ENCODE assay signal across 21 cellular contexts in the genomic region with DNA sequence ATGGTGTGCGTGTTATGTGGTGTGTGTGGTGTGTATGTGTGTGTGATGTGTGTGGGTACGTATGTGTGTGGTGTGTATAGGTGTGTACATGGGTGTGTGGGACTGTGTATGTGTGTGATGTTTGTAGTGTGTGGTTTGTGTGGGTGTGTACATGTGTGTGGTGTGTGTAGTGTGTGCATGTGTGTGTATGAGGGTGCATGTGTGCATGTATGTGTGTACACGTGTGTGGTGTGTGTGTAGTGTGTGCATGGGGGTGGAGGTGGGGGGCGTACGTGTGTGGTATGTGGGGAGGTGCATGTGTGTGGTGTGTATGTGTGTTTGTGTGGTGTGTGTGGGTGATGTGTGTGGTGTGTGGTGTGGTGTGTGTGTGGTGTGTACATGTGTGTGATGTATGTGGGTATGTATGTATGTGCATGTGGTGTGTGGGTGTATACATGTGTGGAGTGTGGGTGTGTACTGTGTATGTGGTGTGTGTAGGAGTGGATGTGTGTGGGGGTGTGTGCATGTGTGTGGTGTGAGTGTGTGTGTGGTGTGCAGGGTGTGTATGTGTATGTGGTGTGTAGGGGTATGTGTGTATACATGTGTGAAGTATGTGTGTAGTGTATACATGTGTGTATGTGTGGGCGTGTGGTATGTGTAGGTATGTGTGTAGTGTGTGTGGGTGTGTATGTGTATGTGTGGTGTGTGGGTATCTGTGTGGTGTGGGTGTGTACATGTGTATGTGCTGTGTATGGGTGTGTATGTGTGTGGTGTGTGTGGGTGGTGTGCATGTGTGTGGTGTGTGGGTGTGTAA.
A peak's percentile ranks its signal among the peaks of the same experiment; 100 is the strongest.
DNase-seq lines count a peak whose midpoint lies in the region; ATAC-seq, FAIRE-seq and TF ChIP-seq lines count a peak whose summit lies in the region.
"Had no signal": no experiment of that assay in that cellular context is flagged by ENCODE, and none has a peak within 500 bp of the region (broad histone marks: within the 10 kb centered on the region; RNA-seq: fewer than 3 reads in every experiment).

No MANE protein-coding gene starts in this region.

- peak overlapping the region; percentile 33 for H2AFZ ChIP-seq in IMR-90 (replicated peaks; ENCODE audit: low read length, poor library complexity)
- H2AFZ ChIP-seq in mesenchymal stem cell (ENCODE audit: low read depth, low read length): no peak overlapping the region
- H2AFZ ChIP-seq: PC-9 had no signal

- WGBS in IMR-90 (ENCODE audit: extremely low coverage in 2 of 2, insufficient read length in 1 of 2), 2 experiments: 66% methylated on average over 5 of the region's 6 CpGs; no CpG with 5 or more reads in 1 of the 2 experiments
- WGBS in mesenchymal stem cell: 91% methylated on average over 6 of the region's 6 CpGs

- H4K91ac ChIP-seq in IMR-90 (ENCODE audit: insufficient read depth, low read depth, low read length) (no peak overlapping the region), mesenchymal stem cell (ENCODE audit: low read length) (peak overlapping the region; percentile 14)

- H2AK9ac ChIP-seq in IMR-90 (replicated peaks; ENCODE audit: low read depth, low read length, poor library complexity): no peak overlapping the region

- no peak overlapping the region for H4K5ac ChIP-seq in IMR-90 (ENCODE audit: low read depth, low read length)

- TF ChIP-seq CTCF in IMR-90 (conservative IDR thresholded peaks at IDR 0.05; ENCODE audit: low read depth, low read length): no peak

- TF ChIP-seq RAD21 in IMR-90 (IDR thresholded peaks at IDR 0.05; ENCODE audit: low read length): no peak

- H3K4me2 ChIP-seq in IMR-90 (ENCODE audit: low read depth, low read length): no peak overlapping the region
- H3K4me2 ChIP-seq in mesenchymal stem cell (ENCODE audit: low read length, poor library complexity, severe bottlenecking): no peak overlapping the region
- H3K4me2 ChIP-seq: PC-9 had no signal

- intact Hi-C loops in IMR-90 (cut with micrococcal nuclease): no loop called here

- no peak overlapping the region for H3K9ac ChIP-seq in IMR-90 (ENCODE audit: low read depth, low read length)
- no peak overlapping the region for H3K9ac ChIP-seq in mesenchymal stem cell (ENCODE audit: low read length)

- DNase-seq in activated effector memory CD4-positive, alpha-beta T cell treated with anti-CD3 and anti-CD28 coated beads, Interleukin-2, amount 50 U/mL, for 16 hours: peak; percentile 6
- no peak for DNase-seq in activated effector memory CD4-positive, alpha-beta T cell treated with Interleukin-2 at 50 U/mL for 16 hours
- DNase-seq in IMR-90 (no peak), mesenchymal stem cell (no peak), urothelium cell line (ENCODE audit: low spot score) (no peak), Kasumi-1 (lab: John Stamatoyannopoulos, UW) (no peak), MV-4-11 (lab: John Stamatoyannopoulos, UW) (no peak), NCI-H446 (lab: John Stamatoyannopoulos, UW) (no peak)
- DNase-seq: 8988T; ACHN; BE2C; CD4-positive, CD25-positive, alpha-beta regulatory T cell; DMS53; GOT3; KBM-7; MG63; NCI-H2029; NCI-H526 treated with DMSO at 0.1 percent for 48 hours; PC-9 had no signal

- H3K4me1 ChIP-seq in IMR-90 (ENCODE audit: control insufficient read depth, insufficient read depth, low read length) (no peaks in the 10 kb centered on the region), mesenchymal stem cell (ENCODE audit: control insufficient read depth, insufficient read depth, low read depth, low read length) (peaks cover under 1% of the 10 kb centered on the region)
- H3K4me1 ChIP-seq: BE2C, SJSA1 had no signal

- no peaks in the 10 kb centered on the region for H3K79me1 ChIP-seq in IMR-90 (ENCODE audit: low read depth in 1 of 2, low read length in 2 of 2)
- H3K79me1 ChIP-seq in mesenchymal stem cell (replicated peaks; ENCODE audit: low read length, poor library complexity, severe bottlenecking): no peaks in the 10 kb centered on the region

- H3K18ac ChIP-seq in IMR-90 (ENCODE audit: low read depth, low read length) (no peak overlapping the region), mesenchymal stem cell (ENCODE audit: low read depth in 1 of 2, low read length in 2 of 2) (no peak overlapping the region)

- H3K27ac ChIP-seq in IMR-90 (ENCODE audit: insufficient read depth, low read length) (no peak overlapping the region), mesenchymal stem cell (ENCODE audit: low read length, poor library complexity, severe bottlenecking) (no peak overlapping the region)
- H3K27ac ChIP-seq: PC-9, SJSA1 had no signal

- H3K9me3 ChIP-seq in IMR-90 (ENCODE audit: control insufficient read depth, insufficient read depth, low read length) (peaks cover 21% of the 10 kb centered on the region), mesenchymal stem cell (ENCODE audit: control insufficient read depth, low read length) (no peaks in the 10 kb centered on the region)
- H3K9me3 ChIP-seq: BE2C, MG63, SJSA1 had no signal

- H2BK20ac ChIP-seq in IMR-90 (ENCODE audit: low read depth, low read length): no peak overlapping the region

- in situ Hi-C loops in IMR-90 (cut with MboI; ENCODE audit: low sequenced_read_pairs): no loop called here

- H3K14ac ChIP-seq in IMR-90 (replicated peaks; ENCODE audit: low read depth, low read length) (no peak overlapping the region), mesenchymal stem cell (ENCODE audit: low read length in 2 of 2) (peak overlapping the region in 1 of 2 experiments; percentile 18)

- H3K27me3 ChIP-seq in IMR-90 (ENCODE audit: control insufficient read depth, insufficient read depth, low read length): no peaks in the 10 kb centered on the region
- peaks cover 4 to 70% of the 10 kb centered on the region in 2 experiments for H3K27me3 ChIP-seq in mesenchymal stem cell (ENCODE audit: control insufficient read depth in 1 of 2, insufficient read depth in 1 of 2, low read length in 2 of 2)
- H3K27me3 ChIP-seq: MG63, SJSA1 had no signal

- H3K56ac ChIP-seq in IMR-90 (ENCODE audit: extremely low read depth, insufficient read depth, low read length): no peak overlapping the region

- no peak overlapping the region for H2BK12ac ChIP-seq in mesenchymal stem cell (ENCODE audit: low read length in 2 of 2)

- ATAC-seq in IMR-90 (ENCODE audit: low read depth): no peak
- ATAC-seq: HCT116 had no signal

- no peak overlapping the region for H4K8ac ChIP-seq in IMR-90 (ENCODE audit: low read depth in 2 of 2, low read length in 2 of 2)
- H4K8ac ChIP-seq in mesenchymal stem cell (ENCODE audit: low read length): no peak overlapping the region

- H3K36me3 ChIP-seq in IMR-90 (ENCODE audit: control insufficient read depth, insufficient read depth, low read length) (no peaks in the 10 kb centered on the region), mesenchymal stem cell (ENCODE audit: control insufficient read depth in 1 of 2, insufficient read depth in 2 of 2, low read depth in 1 of 2, low read length in 2 of 2) (no peaks in the 10 kb centered on the region)
- H3K36me3 ChIP-seq: BE2C, MG63, SJSA1 had no signal

- H3K4me3 ChIP-seq in IMR-90 (ENCODE audit: insufficient read depth, low read depth, low read length) (no peak overlapping the region), mesenchymal stem cell (ENCODE audit: insufficient read depth in 1 of 2, low read depth in 1 of 2, low read length in 2 of 2) (no peak overlapping the region)
- H3K4me3 ChIP-seq: MG63, PC-9, SJSA1 had no signal

- CTCF ChIA-PET in IMR-90 (lab: Yijun Ruan, JAX): no interaction called here

- TF ChIP-seq POLR2A in IMR-90 (IDR thresholded peaks at IDR 0.05; ENCODE audit: low read depth, low read length): no peak

- dilution Hi-C loops in IMR-90 (cut with HindIII; ENCODE audit: low sequenced_read_pairs, unreplicated experiment): no loop called here

- POLR2A ChIA-PET in IMR-90 (lab: Charles Lee; ENCODE audit: unreplicated experiment): no interaction called here

- peak overlapping the region; percentile 70 for H2BK5ac ChIP-seq in IMR-90 (ENCODE audit: low read depth, low read length, poor library complexity, severe bottlenecking)
- H2BK5ac ChIP-seq in mesenchymal stem cell (ENCODE audit: low read depth, low read length, poor library complexity, severe bottlenecking): no peak overlapping the region

- H3K23ac ChIP-seq in IMR-90 (ENCODE audit: low read depth, low read length) (no peak overlapping the region), mesenchymal stem cell (ENCODE audit: low read length in 2 of 2) (no peak overlapping the region)

- no peak overlapping the region for H2BK15ac ChIP-seq in IMR-90 (ENCODE audit: low read depth, low read length)
- H2BK15ac ChIP-seq in mesenchymal stem cell (ENCODE audit: low read depth, poor library complexity, severe bottlenecking): no peak overlapping the region

- H2AK5ac ChIP-seq in IMR-90 (ENCODE audit: low read depth, low read length): no peak overlapping the region
- H2AK5ac ChIP-seq in mesenchymal stem cell (ENCODE audit: low read length, severe bottlenecking): no peak overlapping the region

- no TSS peak for BruUV-seq in IMR-90 (replicated peaks; lab: Mats Ljungman, UMichigan)

- H4K20me1 ChIP-seq in IMR-90 (ENCODE audit: insufficient read depth, low read length): no peaks in the 10 kb centered on the region

- H2BK120ac ChIP-seq in IMR-90 (ENCODE audit: low read depth, low read length): no peak overlapping the region
- H2BK120ac ChIP-seq in mesenchymal stem cell (ENCODE audit: low read depth, low read length): no peak overlapping the region

- no peaks in the 10 kb centered on the region for H3K9me1 ChIP-seq in IMR-90 (ENCODE audit: insufficient read depth, low read length)

- FAIRE-seq in urothelium cell line (lab: Jason Lieb, UNC): peak; percentile 98

- H3K4ac ChIP-seq in IMR-90 (ENCODE audit: low read depth, low read length) (no peak overlapping the region), mesenchymal stem cell (ENCODE audit: low read depth in 1 of 2, low read length in 2 of 2) (no peak overlapping the region)

TF ChIP-seq in IMR-90, 13 proteins besides CTCF, POLR2A, EP300 and RAD21:
- TF ChIP-seq SMC3 (IDR thresholded peaks at IDR 0.05; ENCODE audit: low read depth, low read length) (no peak), MXI1 (IDR thresholded peaks at IDR 0.05; ENCODE audit: borderline replicate concordance, low read depth, low read length) (no peak), RFX5 (IDR thresholded peaks at IDR 0.05; ENCODE audit: low read depth, low read length) (no peak), CHD1 (IDR thresholded peaks at IDR 0.05; ENCODE audit: low read depth, low read length) (no peak)
- TF ChIP-seq, protein P1, sequence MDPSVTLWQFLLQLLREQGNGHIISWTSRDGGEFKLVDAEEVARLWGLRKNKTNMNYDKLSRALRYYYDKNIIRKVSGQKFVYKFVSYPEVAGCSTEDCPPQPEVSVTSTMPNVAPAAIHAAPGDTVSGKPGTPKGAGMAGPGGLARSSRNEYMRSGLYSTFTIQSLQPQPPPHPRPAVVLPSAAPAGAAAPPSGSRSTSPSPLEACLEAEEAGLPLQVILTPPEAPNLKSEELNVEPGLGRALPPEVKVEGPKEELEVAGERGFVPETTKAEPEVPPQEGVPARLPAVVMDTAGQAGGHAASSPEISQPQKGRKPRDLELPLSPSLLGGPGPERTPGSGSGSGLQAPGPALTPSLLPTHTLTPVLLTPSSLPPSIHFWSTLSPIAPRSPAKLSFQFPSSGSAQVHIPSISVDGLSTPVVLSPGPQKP (IDR thresholded peaks at IDR 0.05; ENCODE audit: borderline replicate concordance, low read depth, low read length): no peak
